In genomic region chr12:111034148-111034910, GRCh38 we compare ENCODE assay signal across 8 cellular contexts. TPM values are rescaled to one million over a fixed set of nuclear protein-coding genes. Genes with fewer than 3 reads are reported as not detected.
DNase-seq lines count a peak whose midpoint lies in the region; ATAC-seq and TF ChIP-seq lines count a peak whose summit lies in the region.

Gene CUX2, plus strand, starts transcription at chr12:111034165.

- H3K27ac Mint-ChIP-seq in activated T-cell treated with anti-CD3 and anti-CD28 coated beads, Interleukin-2, amount 50 U/mL, for 24 hours, result no peak within 1 kb of the TSS
- no peak within 1 kb of the TSS for H3K27ac Mint-ChIP-seq in type B pancreatic cell

- DNase-seq in left ventricle myocardium inferior (no peak), right atrium auricular region (ENCODE audit: low spot score) (no peak), islet precursor cell (peak; percentile 75), type B pancreatic cell (ENCODE audit: extremely low spot score, unreplicated experiment) (no peak), COLO829 (ENCODE audit: low spot score) (no peak), A172 (ENCODE audit: low spot score) (no peak)
- peak; percentile 48 for DNase-seq in activated T-cell treated with anti-CD3 and anti-CD28 coated beads, Interleukin-2, amount 50 U/mL, for 24 hours

- H3K27me3 Mint-ChIP-seq in activated T-cell treated with anti-CD3 and anti-CD28 coated beads, Interleukin-2, amount 50 U/mL, for 24 hours, result peaks cover 78% of the 10 kb centered on the region
- H3K27me3 Mint-ChIP-seq in type B pancreatic cell, result peaks cover 80% of the 10 kb centered on the region

- ATAC-seq in GM18861 (IDR thresholded peaks at IDR 0.05; ENCODE audit: unreplicated experiment), result no peak

- H3K36me3 ChIP-seq in left ventricle myocardium inferior (no peaks in the 10 kb centered on the region), right atrium auricular region (no peaks in the 10 kb centered on the region)

- TF ChIP-seq CTCF in left ventricle myocardium inferior (IDR thresholded peaks at IDR 0.05; ENCODE audit: borderline replicate concordance), result no peak
- TF ChIP-seq CTCF in right atrium auricular region (IDR thresholded peaks at IDR 0.05), result no peak
- TF ChIP-seq CTCF in type B pancreatic cell (conservative IDR thresholded peaks at IDR 0.05), result no peak

- peak within 1 kb of the TSS; percentile 67 for H3K4me3 Mint-ChIP-seq in activated T-cell treated with anti-CD3 and anti-CD28 coated beads, Interleukin-2, amount 50 U/mL, for 24 hours
- peak within 1 kb of the TSS; percentile 86 for H3K4me3 Mint-ChIP-seq in type B pancreatic cell

- H3K36me3 Mint-ChIP-seq in activated T-cell treated with anti-CD3 and anti-CD28 coated beads, Interleukin-2, amount 50 U/mL, for 24 hours (ENCODE audit: low read depth), result no peaks in the 10 kb centered on the region
- H3K36me3 Mint-ChIP-seq in type B pancreatic cell, result no peaks in the 10 kb centered on the region

- H3K4me3 ChIP-seq in left ventricle myocardium inferior, result peak within 1 kb of the TSS; percentile 56
- peak within 1 kb of the TSS in 1 of 2 donors; percentile 37 for H3K4me3 ChIP-seq in right atrium auricular region

- H3K27ac ChIP-seq in left ventricle myocardium inferior (replicated peaks) (no peak within 1 kb of the TSS), right atrium auricular region (no peak within 1 kb of the TSS)

- no peaks in the 10 kb centered on the region for H3K9me3 ChIP-seq in left ventricle myocardium inferior (replicated peaks)
- no peaks in the 10 kb centered on the region for H3K9me3 ChIP-seq in right atrium auricular region

- H3K27me3 ChIP-seq in left ventricle myocardium inferior (ENCODE audit: low read depth), result peaks cover 98% of the 10 kb centered on the region
- H3K27me3 ChIP-seq in right atrium auricular region, result peaks cover 11 to 21% of the 10 kb centered on the region in 2 donors

- peaks cover 20% of the 10 kb centered on the region for H3K4me1 Mint-ChIP-seq in activated T-cell treated with anti-CD3 and anti-CD28 coated beads, Interleukin-2, amount 50 U/mL, for 24 hours (ENCODE audit: low read depth)
- peaks cover 14% of the 10 kb centered on the region for H3K4me1 Mint-ChIP-seq in type B pancreatic cell (ENCODE audit: unreplicated experiment)

- H3K4me1 ChIP-seq in left ventricle myocardium inferior, result peaks cover 11% of the 10 kb centered on the region
- H3K4me1 ChIP-seq in right atrium auricular region, result peaks cover 0 to 17% of the 10 kb centered on the region in 2 donors

- no peaks in the 10 kb centered on the region for H3K9me3 Mint-ChIP-seq in activated T-cell treated with anti-CD3 and anti-CD28 coated beads, Interleukin-2, amount 50 U/mL, for 24 hours
- H3K9me3 Mint-ChIP-seq in type B pancreatic cell, result no peaks in the 10 kb centered on the region

- intact Hi-C loops in left ventricle myocardium inferior (cut with micrococcal nuclease), result no loop called here

RNA-seq across cellular contexts. Expression of gene CUX2, which starts in this region (rescaled TPM):
- total RNA-seq in left ventricle myocardium inferior (not detected), right atrium auricular region (not detected), type B pancreatic cell (ENCODE audit: low replicate concordance) (4.4 and 8.2 TPM in 2 replicates)
- total RNA-seq in A172 (2014; rRNA removed; shearing (Covaris generic)), result not detected in 2 replicates

Comparison
In these comparisons a context has a peak if more than half of its experiments do, and no peak if none do; other contexts are left out.
1. DNase-seq: peak in activated T-cell treated with anti-CD3 and anti-CD28 coated beads, Interleukin-2, amount 50 U/mL, for 24 hours (single experiment) and islet precursor cell (single experiment); none in left ventricle myocardium inferior (single experiment), right atrium auricular region (single experiment), type B pancreatic cell (single experiment), COLO829 (single experiment) and A172 (single experiment).